12 cellular contexts compared by ENCODE assay signal in the genomic region with DNA sequence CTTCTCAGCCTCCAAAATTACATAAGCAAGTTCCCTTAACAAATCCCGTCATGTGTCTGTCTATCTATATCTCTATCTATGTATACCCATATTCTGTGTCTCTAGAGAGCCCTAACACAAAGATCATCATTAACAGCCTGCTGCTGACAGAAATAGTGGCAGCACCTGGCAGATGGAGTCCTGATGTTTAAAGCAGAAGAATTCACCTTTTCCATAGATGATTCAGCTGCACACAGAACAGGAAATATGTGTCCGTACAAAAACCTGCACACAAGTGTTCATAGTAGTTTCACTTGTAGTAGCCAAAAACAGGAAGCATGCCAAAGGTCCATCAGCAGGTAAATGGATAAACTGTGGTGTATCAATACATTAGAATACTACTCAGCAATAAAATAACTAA. TPM values are rescaled to one million over a fixed set of nuclear protein-coding genes. Genes with fewer than 3 reads are reported as not detected.
DNase-seq lines count a peak whose midpoint lies in the region; ATAC-seq and TF ChIP-seq lines count a peak whose summit lies in the region.
"Had no signal": no experiment of that assay in that cellular context is flagged by ENCODE, and none has a peak within 500 bp of the region (broad histone marks: within the 10 kb centered on the region; RNA-seq: fewer than 3 reads in every experiment).

No MANE protein-coding gene starts in this region.

- ATAC-seq in GM19372 (IDR thresholded peaks at IDR 0.05; ENCODE audit: low read depth, unreplicated experiment): peak; percentile 60
- ATAC-seq in HG02642 (IDR thresholded peaks at IDR 0.05; ENCODE audit: poor library complexity, unreplicated experiment): peak; percentile 87
- peak; percentile 82 for ATAC-seq in HG03378 (IDR thresholded peaks at IDR 0.05; ENCODE audit: unreplicated experiment)
- ATAC-seq: right lobe of liver had no signal

- H3K27ac ChIP-seq in left ventricle myocardium inferior (replicated peaks): no peak overlapping the region
- H3K27ac ChIP-seq: right lobe of liver had no signal

- intact Hi-C loops in left ventricle myocardium inferior (cut with micrococcal nuclease): no loop called here

- no peak for TF ChIP-seq CTCF in left ventricle myocardium inferior (IDR thresholded peaks at IDR 0.05; ENCODE audit: borderline replicate concordance)

- no peaks in the 10 kb centered on the region for H3K4me1 ChIP-seq in left ventricle myocardium inferior
- H3K4me1 ChIP-seq: right lobe of liver had no signal

- no peaks in the 10 kb centered on the region for H3K9me3 ChIP-seq in left ventricle myocardium inferior (replicated peaks)
- H3K9me3 ChIP-seq: right lobe of liver had no signal

- H3K4me3 ChIP-seq in left ventricle myocardium inferior: no peak overlapping the region
- H3K4me3 ChIP-seq: right lobe of liver had no signal

- DNase-seq in DMS153 treated with DMSO at 0.1 percent for 48 hours (lab: John Stamatoyannopoulos, UW; ENCODE audit: unreplicated experiment) (peak; percentile 23), OCI-M2 (lab: John Stamatoyannopoulos, UW; ENCODE audit: unreplicated experiment) (no peak), hepatic stellate cell (ENCODE audit: low spot score) (no peak), left ventricle myocardium inferior (no peak), OCI-M1 (lab: John Stamatoyannopoulos, UW) (no peak)
- DNase-seq: amygdala, foreskin melanocyte, kidney glomerular epithelial cell, right lobe of liver had no signal

- no peaks in the 10 kb centered on the region for H3K27me3 ChIP-seq in left ventricle myocardium inferior (ENCODE audit: low read depth)
- H3K27me3 ChIP-seq: right lobe of liver had no signal

- no peaks in the 10 kb centered on the region for H3K36me3 ChIP-seq in left ventricle myocardium inferior
- H3K36me3 ChIP-seq: right lobe of liver had no signal

RNA-seq across cellular contexts. Expression of a gene that starts 45.0 kb away (rescaled TPM):
- total RNA-seq in left ventricle myocardium inferior: 62.7 TPM
